Comparison of ENCODE assay signal across 1 cellular context in the genomic region with DNA sequence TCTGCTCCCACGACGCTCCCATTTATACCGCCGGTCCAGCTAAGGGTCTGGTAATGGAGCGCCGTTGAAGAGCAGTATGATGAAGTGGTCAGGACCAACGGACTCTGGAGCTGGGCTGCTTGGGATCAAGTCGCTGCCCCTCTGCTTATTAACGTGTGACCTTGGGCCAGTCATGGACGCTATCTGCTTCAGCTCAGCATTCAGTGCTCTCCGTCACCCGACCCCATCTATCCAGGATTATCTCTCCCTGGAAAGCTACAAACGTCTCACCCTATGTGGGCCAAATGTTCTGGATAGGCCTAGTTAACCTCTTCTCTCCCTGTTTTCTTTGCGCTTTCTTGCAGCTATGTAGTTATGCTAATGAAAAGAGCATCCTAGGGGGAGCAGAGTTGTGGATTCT.
TF ChIP-seq lines count a peak whose summit lies in the region.

No MANE protein-coding gene starts in this region.

TF ChIP-seq in K562, 482 proteins besides CTCF, POLR2A, EP300 and RAD21 (continued from another document and continues in another):
- peak in 1 of 3 experiments; percentile 10 for TF ChIP-seq YY1 (IDR thresholded peaks at IDR 0.05; ENCODE audit: borderline replicate concordance in 1 of 3, control insufficient read depth in 1 of 3, extremely low read depth in 1 of 3, insufficient read depth in 3 of 3, insufficient read length in 1 of 3, insufficient replicate concordance in 2 of 3, low read depth in 1 of 3, low read length in 2 of 3)
- TF ChIP-seq JUN (IDR thresholded peaks at IDR 0.05; ENCODE audit: borderline replicate concordance, low read depth, low read length) = no peak
- TF ChIP-seq JUN (CRISPR knock-in tag; IDR thresholded peaks at IDR 0.05; ENCODE audit: borderline replicate concordance) = no peak
- TF ChIP-seq, protein P1, sequence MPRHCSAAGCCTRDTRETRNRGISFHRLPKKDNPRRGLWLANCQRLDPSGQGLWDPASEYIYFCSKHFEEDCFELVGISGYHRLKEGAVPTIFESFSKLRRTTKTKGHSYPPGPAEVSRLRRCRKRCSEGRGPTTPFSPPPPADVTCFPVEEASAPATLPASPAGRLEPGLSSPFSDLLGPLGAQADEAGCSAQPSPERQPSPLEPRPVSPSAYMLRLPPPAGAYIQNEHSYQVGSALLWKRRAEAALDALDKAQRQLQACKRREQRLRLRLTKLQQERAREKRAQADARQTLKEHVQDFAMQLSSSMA (CRISPR knock-in tag; IDR thresholded peaks at IDR 0.05) = no peak
- TF ChIP-seq ZFP36 (IDR thresholded peaks at IDR 0.05; ENCODE audit: low read depth, low read length, partially characterized antibody) = peak; percentile 30
- TF ChIP-seq HIVEP1 (CRISPR knock-in tag; IDR thresholded peaks at IDR 0.05) = no peak
- TF ChIP-seq, protein P2, sequence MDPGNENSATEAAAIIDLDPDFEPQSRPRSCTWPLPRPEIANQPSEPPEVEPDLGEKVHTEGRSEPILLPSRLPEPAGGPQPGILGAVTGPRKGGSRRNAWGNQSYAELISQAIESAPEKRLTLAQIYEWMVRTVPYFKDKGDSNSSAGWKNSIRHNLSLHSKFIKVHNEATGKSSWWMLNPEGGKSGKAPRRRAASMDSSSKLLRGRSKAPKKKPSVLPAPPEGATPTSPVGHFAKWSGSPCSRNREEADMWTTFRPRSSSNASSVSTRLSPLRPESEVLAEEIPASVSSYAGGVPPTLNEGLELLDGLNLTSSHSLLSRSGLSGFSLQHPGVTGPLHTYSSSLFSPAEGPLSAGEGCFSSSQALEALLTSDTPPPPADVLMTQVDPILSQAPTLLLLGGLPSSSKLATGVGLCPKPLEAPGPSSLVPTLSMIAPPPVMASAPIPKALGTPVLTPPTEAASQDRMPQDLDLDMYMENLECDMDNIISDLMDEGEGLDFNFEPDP (CRISPR knock-in tag; IDR thresholded peaks at IDR 0.05) = no peak
- TF ChIP-seq ATF7 (IDR thresholded peaks at IDR 0.05) = no peak
- peak; percentile 23; the same call in 1 of the 2 replicates for TF ChIP-seq ESRRA (IDR thresholded peaks at IDR 0.05; ENCODE audit: borderline replicate concordance, low read depth)
- no peak for TF ChIP-seq COPS2 (conservative IDR thresholded peaks at IDR 0.05)
- no peak for TF ChIP-seq POLR2H (tag; IDR thresholded peaks at IDR 0.05; ENCODE audit: low read depth)
- no peak for TF ChIP-seq WHSC1 (IDR thresholded peaks at IDR 0.05; ENCODE audit: low read length)
- no peak for TF ChIP-seq ZNF24 (IDR thresholded peaks at IDR 0.05)
- no peak for TF ChIP-seq KAT7 (CRISPR knock-in tag; IDR thresholded peaks at IDR 0.05; ENCODE audit: borderline replicate concordance)
- TF ChIP-seq, protein P3, sequence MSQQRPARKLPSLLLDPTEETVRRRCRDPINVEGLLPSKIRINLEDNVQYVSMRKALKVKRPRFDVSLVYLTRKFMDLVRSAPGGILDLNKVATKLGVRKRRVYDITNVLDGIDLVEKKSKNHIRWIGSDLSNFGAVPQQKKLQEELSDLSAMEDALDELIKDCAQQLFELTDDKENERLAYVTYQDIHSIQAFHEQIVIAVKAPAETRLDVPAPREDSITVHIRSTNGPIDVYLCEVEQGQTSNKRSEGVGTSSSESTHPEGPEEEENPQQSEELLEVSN (IDR thresholded peaks at IDR 0.05; ENCODE audit: borderline replicate concordance in 1 of 2, extremely low read depth in 1 of 2, insufficient read depth in 1 of 2, insufficient read length in 1 of 2, low read depth in 1 of 2, low read length in 1 of 2, poor library complexity in 1 of 2, severe bottlenecking in 1 of 2) = no peak
- TF ChIP-seq ZNF197 (CRISPR knock-in tag; IDR thresholded peaks at IDR 0.05; ENCODE audit: low read depth) = no peak
- TF ChIP-seq, protein P4, sequence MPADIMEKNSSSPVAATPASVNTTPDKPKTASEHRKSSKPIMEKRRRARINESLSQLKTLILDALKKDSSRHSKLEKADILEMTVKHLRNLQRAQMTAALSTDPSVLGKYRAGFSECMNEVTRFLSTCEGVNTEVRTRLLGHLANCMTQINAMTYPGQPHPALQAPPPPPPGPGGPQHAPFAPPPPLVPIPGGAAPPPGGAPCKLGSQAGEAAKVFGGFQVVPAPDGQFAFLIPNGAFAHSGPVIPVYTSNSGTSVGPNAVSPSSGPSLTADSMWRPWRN (IDR thresholded peaks at IDR 0.05; ENCODE audit: low read depth) = no peak
- TF ChIP-seq MTA1 (IDR thresholded peaks at IDR 0.05; ENCODE audit: borderline replicate concordance) = no peak
- TF ChIP-seq, protein P5, sequence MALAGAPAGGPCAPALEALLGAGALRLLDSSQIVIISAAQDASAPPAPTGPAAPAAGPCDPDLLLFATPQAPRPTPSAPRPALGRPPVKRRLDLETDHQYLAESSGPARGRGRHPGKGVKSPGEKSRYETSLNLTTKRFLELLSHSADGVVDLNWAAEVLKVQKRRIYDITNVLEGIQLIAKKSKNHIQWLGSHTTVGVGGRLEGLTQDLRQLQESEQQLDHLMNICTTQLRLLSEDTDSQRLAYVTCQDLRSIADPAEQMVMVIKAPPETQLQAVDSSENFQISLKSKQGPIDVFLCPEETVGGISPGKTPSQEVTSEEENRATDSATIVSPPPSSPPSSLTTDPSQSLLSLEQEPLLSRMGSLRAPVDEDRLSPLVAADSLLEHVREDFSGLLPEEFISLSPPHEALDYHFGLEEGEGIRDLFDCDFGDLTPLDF (CRISPR knock-in tag; IDR thresholded peaks at IDR 0.05) = no peak
- no peak for TF ChIP-seq ILF3 (IDR thresholded peaks at IDR 0.05; ENCODE audit: borderline replicate concordance)
- no peak for TF ChIP-seq FOXP1 (CRISPR knock-in tag; IDR thresholded peaks at IDR 0.05)
- TF ChIP-seq, protein P6, sequence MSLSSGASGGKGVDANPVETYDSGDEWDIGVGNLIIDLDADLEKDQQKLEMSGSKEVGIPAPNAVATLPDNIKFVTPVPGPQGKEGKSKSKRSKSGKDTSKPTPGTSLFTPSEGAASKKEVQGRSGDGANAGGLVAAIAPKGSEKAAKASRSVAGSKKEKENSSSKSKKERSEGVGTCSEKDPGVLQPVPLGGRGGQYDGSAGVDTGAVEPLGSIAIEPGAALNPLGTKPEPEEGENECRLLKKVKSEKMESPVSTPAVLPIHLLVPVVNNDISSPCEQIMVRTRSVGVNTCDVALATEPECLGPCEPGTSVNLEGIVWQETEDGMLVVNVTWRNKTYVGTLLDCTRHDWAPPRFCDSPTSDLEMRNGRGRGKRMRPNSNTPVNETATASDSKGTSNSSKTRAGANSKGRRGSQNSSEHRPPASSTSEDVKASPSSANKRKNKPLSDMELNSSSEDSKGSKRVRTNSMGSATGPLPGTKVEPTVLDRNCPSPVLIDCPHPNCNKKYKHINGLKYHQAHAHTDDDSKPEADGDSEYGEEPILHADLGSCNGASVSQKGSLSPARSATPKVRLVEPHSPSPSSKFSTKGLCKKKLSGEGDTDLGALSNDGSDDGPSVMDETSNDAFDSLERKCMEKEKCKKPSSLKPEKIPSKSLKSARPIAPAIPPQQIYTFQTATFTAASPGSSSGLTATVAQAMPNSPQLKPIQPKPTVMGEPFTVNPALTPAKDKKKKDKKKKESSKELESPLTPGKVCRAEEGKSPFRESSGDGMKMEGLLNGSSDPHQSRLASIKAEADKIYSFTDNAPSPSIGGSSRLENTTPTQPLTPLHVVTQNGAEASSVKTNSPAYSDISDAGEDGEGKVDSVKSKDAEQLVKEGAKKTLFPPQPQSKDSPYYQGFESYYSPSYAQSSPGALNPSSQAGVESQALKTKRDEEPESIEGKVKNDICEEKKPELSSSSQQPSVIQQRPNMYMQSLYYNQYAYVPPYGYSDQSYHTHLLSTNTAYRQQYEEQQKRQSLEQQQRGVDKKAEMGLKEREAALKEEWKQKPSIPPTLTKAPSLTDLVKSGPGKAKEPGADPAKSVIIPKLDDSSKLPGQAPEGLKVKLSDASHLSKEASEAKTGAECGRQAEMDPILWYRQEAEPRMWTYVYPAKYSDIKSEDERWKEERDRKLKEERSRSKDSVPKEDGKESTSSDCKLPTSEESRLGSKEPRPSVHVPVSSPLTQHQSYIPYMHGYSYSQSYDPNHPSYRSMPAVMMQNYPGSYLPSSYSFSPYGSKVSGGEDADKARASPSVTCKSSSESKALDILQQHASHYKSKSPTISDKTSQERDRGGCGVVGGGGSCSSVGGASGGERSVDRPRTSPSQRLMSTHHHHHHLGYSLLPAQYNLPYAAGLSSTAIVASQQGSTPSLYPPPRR (CRISPR knock-in tag; IDR thresholded peaks at IDR 0.05; ENCODE audit: borderline replicate concordance) = no peak
- no peak for TF ChIP-seq GABPA (tag; conservative IDR thresholded peaks at IDR 0.05; ENCODE audit: low read depth)
- TF ChIP-seq KDM1A (IDR thresholded peaks at IDR 0.05) = peak; percentile 29 to 49; a peak in 1 of 4 replicates
- TF ChIP-seq, protein P7, sequence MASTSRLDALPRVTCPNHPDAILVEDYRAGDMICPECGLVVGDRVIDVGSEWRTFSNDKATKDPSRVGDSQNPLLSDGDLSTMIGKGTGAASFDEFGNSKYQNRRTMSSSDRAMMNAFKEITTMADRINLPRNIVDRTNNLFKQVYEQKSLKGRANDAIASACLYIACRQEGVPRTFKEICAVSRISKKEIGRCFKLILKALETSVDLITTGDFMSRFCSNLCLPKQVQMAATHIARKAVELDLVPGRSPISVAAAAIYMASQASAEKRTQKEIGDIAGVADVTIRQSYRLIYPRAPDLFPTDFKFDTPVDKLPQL (IDR thresholded peaks at IDR 0.05; ENCODE audit: extremely low read depth, insufficient read length) = no peak
- TF ChIP-seq BRD4 (IDR thresholded peaks at IDR 0.05) = no peak
- no peak for TF ChIP-seq RBM15 (IDR thresholded peaks at IDR 0.05; ENCODE audit: insufficient read depth, low read length)
- TF ChIP-seq SRSF7 (optimal IDR thresholded peaks at IDR 0.05; ENCODE audit: low read depth, low read length) = no peak
- TF ChIP-seq BHLHE40 (IDR thresholded peaks at IDR 0.05; ENCODE audit: low read length) = peak; percentile 26; the same call in 1 of the 2 replicates
- TF ChIP-seq, protein P8, sequence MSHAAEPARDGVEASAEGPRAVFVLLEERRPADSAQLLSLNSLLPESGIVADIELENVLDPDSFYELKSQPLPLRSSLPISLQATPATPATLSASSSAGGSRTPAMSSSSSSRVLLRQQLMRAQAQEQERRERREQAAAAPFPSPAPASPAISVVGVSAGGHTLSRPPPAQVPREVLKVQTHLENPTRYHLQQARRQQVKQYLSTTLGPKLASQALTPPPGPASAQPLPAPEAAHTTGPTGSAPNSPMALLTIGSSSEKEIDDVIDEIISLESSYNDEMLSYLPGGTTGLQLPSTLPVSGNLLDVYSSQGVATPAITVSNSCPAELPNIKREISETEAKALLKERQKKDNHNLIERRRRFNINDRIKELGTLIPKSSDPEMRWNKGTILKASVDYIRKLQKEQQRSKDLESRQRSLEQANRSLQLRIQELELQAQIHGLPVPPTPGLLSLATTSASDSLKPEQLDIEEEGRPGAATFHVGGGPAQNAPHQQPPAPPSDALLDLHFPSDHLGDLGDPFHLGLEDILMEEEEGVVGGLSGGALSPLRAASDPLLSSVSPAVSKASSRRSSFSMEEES (CRISPR knock-in tag; IDR thresholded peaks at IDR 0.05) = no peak
- no peak for TF ChIP-seq RB1 (IDR thresholded peaks at IDR 0.05; ENCODE audit: low read depth)
- TF ChIP-seq CAMTA2 (CRISPR knock-in tag; conservative IDR thresholded peaks at IDR 0.05) = no peak
- no peak for TF ChIP-seq TAF15 (IDR thresholded peaks at IDR 0.05; ENCODE audit: low read depth, low read length)
- peak; percentile 74 for TF ChIP-seq BCOR (IDR thresholded peaks at IDR 0.05)
- no peak for TF ChIP-seq ZNF354B (CRISPR knock-in tag; IDR thresholded peaks at IDR 0.05)
- TF ChIP-seq ZNF444 (CRISPR knock-in tag; IDR thresholded peaks at IDR 0.05) = no peak
- TF ChIP-seq CCNT2 (IDR thresholded peaks at IDR 0.05; ENCODE audit: borderline replicate concordance, extremely low read depth, insufficient read length, low read depth, low read length) = no peak
- no peak for TF ChIP-seq HDGF (IDR thresholded peaks at IDR 0.05)
- TF ChIP-seq ARHGAP35 (IDR thresholded peaks at IDR 0.05; ENCODE audit: partially characterized antibody) = no peak
- TF ChIP-seq, protein P9, sequence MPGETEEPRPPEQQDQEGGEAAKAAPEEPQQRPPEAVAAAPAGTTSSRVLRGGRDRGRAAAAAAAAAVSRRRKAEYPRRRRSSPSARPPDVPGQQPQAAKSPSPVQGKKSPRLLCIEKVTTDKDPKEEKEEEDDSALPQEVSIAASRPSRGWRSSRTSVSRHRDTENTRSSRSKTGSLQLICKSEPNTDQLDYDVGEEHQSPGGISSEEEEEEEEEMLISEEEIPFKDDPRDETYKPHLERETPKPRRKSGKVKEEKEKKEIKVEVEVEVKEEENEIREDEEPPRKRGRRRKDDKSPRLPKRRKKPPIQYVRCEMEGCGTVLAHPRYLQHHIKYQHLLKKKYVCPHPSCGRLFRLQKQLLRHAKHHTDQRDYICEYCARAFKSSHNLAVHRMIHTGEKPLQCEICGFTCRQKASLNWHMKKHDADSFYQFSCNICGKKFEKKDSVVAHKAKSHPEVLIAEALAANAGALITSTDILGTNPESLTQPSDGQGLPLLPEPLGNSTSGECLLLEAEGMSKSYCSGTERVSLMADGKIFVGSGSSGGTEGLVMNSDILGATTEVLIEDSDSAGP (CRISPR knock-in tag; IDR thresholded peaks at IDR 0.05) = no peak
- TF ChIP-seq MAFK (IDR thresholded peaks at IDR 0.05; ENCODE audit: low read length) = no peak
- TF ChIP-seq RBM17 (IDR thresholded peaks at IDR 0.05; ENCODE audit: borderline replicate concordance, low read depth, low read length) = no peak
- TF ChIP-seq MEIS2 (IDR thresholded peaks at IDR 0.05; ENCODE audit: partially characterized antibody) = no peak
- no peak for TF ChIP-seq ZKSCAN3 (CRISPR knock-in tag; IDR thresholded peaks at IDR 0.05)
- no peak for TF ChIP-seq NCOA2 (IDR thresholded peaks at IDR 0.05; ENCODE audit: partially characterized antibody in 2 of 2)
- no peak for TF ChIP-seq PPARD (CRISPR knock-in tag; IDR thresholded peaks at IDR 0.05)
- TF ChIP-seq, protein P10, sequence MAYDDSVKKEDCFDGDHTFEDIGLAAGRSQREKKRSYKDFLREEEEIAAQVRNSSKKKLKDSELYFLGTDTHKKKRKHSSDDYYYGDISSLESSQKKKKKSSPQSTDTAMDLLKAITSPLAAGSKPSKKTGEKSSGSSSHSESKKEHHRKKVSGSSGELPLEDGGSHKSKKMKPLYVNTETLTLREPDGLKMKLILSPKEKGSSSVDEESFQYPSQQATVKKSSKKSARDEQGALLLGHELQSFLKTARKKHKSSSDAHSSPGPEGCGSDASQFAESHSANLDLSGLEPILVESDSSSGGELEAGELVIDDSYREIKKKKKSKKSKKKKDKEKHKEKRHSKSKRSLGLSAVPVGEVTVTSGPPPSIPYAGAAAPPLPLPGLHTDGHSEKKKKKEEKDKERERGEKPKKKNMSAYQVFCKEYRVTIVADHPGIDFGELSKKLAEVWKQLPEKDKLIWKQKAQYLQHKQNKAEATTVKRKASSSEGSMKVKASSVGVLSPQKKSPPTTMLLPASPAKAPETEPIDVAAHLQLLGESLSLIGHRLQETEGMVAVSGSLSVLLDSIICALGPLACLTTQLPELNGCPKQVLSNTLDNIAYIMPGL (CRISPR knock-in tag; IDR thresholded peaks at IDR 0.05) = no peak
